ENCODE assay signal across 12 cellular contexts in the genomic region with DNA sequence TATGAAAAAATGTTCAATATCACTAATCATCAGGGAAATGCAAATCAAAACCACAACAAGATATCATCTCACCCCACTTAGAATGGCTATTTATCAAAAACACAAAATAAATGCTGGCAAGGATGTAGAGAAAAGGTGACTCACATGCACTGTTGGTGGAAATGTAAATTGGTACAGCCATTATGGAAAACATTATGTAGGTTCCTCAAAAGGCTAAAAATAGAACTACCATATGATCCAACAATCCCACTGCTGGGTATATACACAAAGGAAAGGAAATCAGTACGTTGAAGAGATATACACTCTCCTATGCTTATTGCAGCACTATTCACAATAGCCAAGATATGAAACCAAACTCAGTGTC. TPM values are rescaled to one million over a fixed set of nuclear protein-coding genes. Genes with fewer than 3 reads are reported as not detected.
A peak's percentile ranks its signal among the peaks of the same experiment; 100 is the strongest.
DNase-seq lines count a peak whose midpoint lies in the region; ATAC-seq and TF ChIP-seq lines count a peak whose summit lies in the region.
"Had no signal": no experiment of that assay in that cellular context is flagged by ENCODE, and none has a peak within 500 bp of the region (broad histone marks: within the 10 kb centered on the region; RNA-seq: fewer than 3 reads in every experiment).

No MANE protein-coding gene starts in this region.

- H4K91ac ChIP-seq in mesenchymal stem cell (ENCODE audit: low read length): no peak overlapping the region

- H3K9me2 ChIP-seq in MM.1S (replicated peaks; ENCODE audit: insufficient read depth, low read length): no peaks in the 10 kb centered on the region

- H3K79me2 ChIP-seq in DND-41 (ENCODE audit: insufficient read depth, low read length) (no peaks in the 10 kb centered on the region), MM.1S (ENCODE audit: low read length) (no peaks in the 10 kb centered on the region)

- no peak overlapping the region for H2BK12ac ChIP-seq in mesenchymal stem cell (ENCODE audit: low read length in 2 of 2)

- H2BK15ac ChIP-seq in mesenchymal stem cell (ENCODE audit: low read depth, poor library complexity, severe bottlenecking): no peak overlapping the region

- peaks cover 27% of the 10 kb centered on the region for H3K4me1 ChIP-seq in DND-41 (ENCODE audit: insufficient read depth, low read length)
- H3K4me1 ChIP-seq in mesenchymal stem cell (ENCODE audit: control insufficient read depth, insufficient read depth, low read depth, low read length): no peaks in the 10 kb centered on the region
- peaks cover 0 to 19% (median 2%) of the 10 kb centered on the region in 4 donors for H3K4me1 ChIP-seq in tibial nerve
- H3K4me1 ChIP-seq in MM.1S (ENCODE audit: low read length): no peaks in the 10 kb centered on the region

- no peaks in the 10 kb centered on the region for H3K79me1 ChIP-seq in mesenchymal stem cell (replicated peaks; ENCODE audit: low read length, poor library complexity, severe bottlenecking)

- WGBS in mesenchymal stem cell: no CpG with 5 or more reads among the region's 1 CpG
- 46 to 56% methylated on average over 1 of the region's 1 CpG for WGBS in tibial nerve, 2 donors

- no peak overlapping the region for H3K23ac ChIP-seq in mesenchymal stem cell (ENCODE audit: low read length in 2 of 2)

- H3K4me3 ChIP-seq in DND-41 (ENCODE audit: low read depth in 1 of 2, low read length in 2 of 2) (0 out of 4 replicates have a peak overlapping the region, but pooled peaks of 1 of the 2 experiments have one; percentile 6), choroid plexus epithelial cell (ENCODE audit: low read depth, low read length) (no peak overlapping the region), mesenchymal stem cell (ENCODE audit: insufficient read depth in 1 of 2, low read depth in 1 of 2, low read length in 2 of 2) (no peak overlapping the region), tibial nerve (no peak overlapping the region), MM.1S (ENCODE audit: low read length) (no peak overlapping the region)

- TF ChIP-seq CTCF in DND-41 (IDR thresholded peaks at IDR 0.05; ENCODE audit: borderline replicate concordance, extremely low read depth, low read length, poor library complexity, severe bottlenecking) (no peak), choroid plexus epithelial cell (conservative IDR thresholded peaks at IDR 0.05; ENCODE audit: low read depth, low read length) (no peak), tibial nerve (IDR thresholded peaks at IDR 0.05) (no peak), MM.1S (IDR thresholded peaks at IDR 0.05; ENCODE audit: low read length) (no peak)

- H3K36me3 ChIP-seq in DND-41 (ENCODE audit: insufficient read depth, low read length) (no peaks in the 10 kb centered on the region), mesenchymal stem cell (ENCODE audit: control insufficient read depth in 1 of 2, insufficient read depth in 2 of 2, low read depth in 1 of 2, low read length in 2 of 2) (no peaks in the 10 kb centered on the region), tibial nerve (no peaks in the 10 kb centered on the region), MM.1S (replicated peaks; ENCODE audit: insufficient read depth, low read length) (no peaks in the 10 kb centered on the region)

- H4K20me1 ChIP-seq in DND-41 (ENCODE audit: insufficient read depth, low read length) (no peaks in the 10 kb centered on the region), MM.1S (ENCODE audit: insufficient read depth, low read length) (no peaks in the 10 kb centered on the region)

- H3F3A ChIP-seq in MM.1S (ENCODE audit: insufficient read depth, low read length): no peaks in the 10 kb centered on the region

- no peak for TF ChIP-seq POLR2A in tibial nerve (IDR thresholded peaks at IDR 0.05)

- H3K4me2 ChIP-seq in DND-41 (ENCODE audit: insufficient read depth, low read length) (peak overlapping the region; percentile 41; the same call in 1 of the 2 replicates), mesenchymal stem cell (ENCODE audit: low read length, poor library complexity, severe bottlenecking) (no peak overlapping the region), MM.1S (ENCODE audit: low read depth, low read length) (no peak overlapping the region)

- H3K18ac ChIP-seq in mesenchymal stem cell (ENCODE audit: low read depth in 1 of 2, low read length in 2 of 2): peak overlapping the region in 1 of 2 experiments; percentile 71

- H3K27me3 ChIP-seq in DND-41 (ENCODE audit: insufficient read depth, low read length, poor library complexity) (no peaks in the 10 kb centered on the region), mesenchymal stem cell (ENCODE audit: control insufficient read depth in 1 of 2, insufficient read depth in 1 of 2, low read length in 2 of 2) (peaks cover 0 to 11% of the 10 kb centered on the region in 2 experiments), tibial nerve (no peaks in the 10 kb centered on the region), MM.1S (replicated peaks; ENCODE audit: insufficient read depth, low read length) (no peaks in the 10 kb centered on the region)

- ATAC-seq in DND-41 (ENCODE audit: insufficient read depth, low read depth): peak; percentile 46; the same call in 1 of the 3 replicates
- ATAC-seq: activated T-cell treated with anti-CD3 and anti-CD28 coated beads, Interleukin-2, amount 50 U/mL, for 72 hours had no signal

- H3K27ac ChIP-seq in DND-41 (ENCODE audit: low read length) (peak overlapping the region; percentile 50), mesenchymal stem cell (ENCODE audit: low read length, poor library complexity, severe bottlenecking) (peak overlapping the region; percentile 62), tibial nerve (no peak overlapping the region), MM.1S (ENCODE audit: low read length) (no peak overlapping the region)

- no peak overlapping the region for H2BK5ac ChIP-seq in mesenchymal stem cell (ENCODE audit: low read depth, low read length, poor library complexity, severe bottlenecking)

- TF ChIP-seq EP300 in tibial nerve (IDR thresholded peaks at IDR 0.05): no peak

- no peak overlapping the region for H3K4ac ChIP-seq in mesenchymal stem cell (ENCODE audit: low read depth in 1 of 2, low read length in 2 of 2)

- DNase-seq in DND-41 (no peak), NCI-H226 (peak; percentile 41), choroid plexus epithelial cell (ENCODE audit: low read depth) (peak; percentile 36), mesenchymal stem cell (peak; percentile 83), tibial nerve (ENCODE audit: low spot score in 2 of 2) (no peak), NOMO-1 (lab: John Stamatoyannopoulos, UW; ENCODE audit: unreplicated experiment in 2 of 2) (no peak), anterior cingulate cortex (lab: John Stamatoyannopoulos, UW) (no peak), MM.1S (no peak)
- DNase-seq: activated T-cell treated with anti-CD3 and anti-CD28 coated beads, Interleukin-2, amount 50 U/mL, for 72 hours; central memory CD4-positive, alpha-beta T cell; NCI-H774; nephron progenitor cell had no signal

- H2BK120ac ChIP-seq in mesenchymal stem cell (ENCODE audit: low read depth, low read length): no peak overlapping the region

- H3K14ac ChIP-seq in mesenchymal stem cell (ENCODE audit: low read length in 2 of 2): no peak overlapping the region

- no peaks in the 10 kb centered on the region for H3K9me3 ChIP-seq in DND-41 (ENCODE audit: insufficient read depth, low read length, severe bottlenecking)
- H3K9me3 ChIP-seq in mesenchymal stem cell (ENCODE audit: control insufficient read depth, low read length): no peaks in the 10 kb centered on the region
- H3K9me3 ChIP-seq in tibial nerve: peaks cover 0 to 3% (median 0%) of the 10 kb centered on the region in 4 donors
- H3K9me3 ChIP-seq in MM.1S (replicated peaks; ENCODE audit: insufficient read depth, low read length): no peaks in the 10 kb centered on the region

- H3K9ac ChIP-seq in DND-41 (ENCODE audit: low read depth, low read length): no peak overlapping the region
- no peak overlapping the region for H3K9ac ChIP-seq in mesenchymal stem cell (ENCODE audit: low read length)
- no peak overlapping the region for H3K9ac ChIP-seq in MM.1S (ENCODE audit: low read length)

- H2AK5ac ChIP-seq in mesenchymal stem cell (ENCODE audit: low read length, severe bottlenecking): no peak overlapping the region

- H4K8ac ChIP-seq in mesenchymal stem cell (ENCODE audit: low read length): no peak overlapping the region

- no peak overlapping the region; the same call in 1 of the 2 replicates for H2AFZ ChIP-seq in DND-41 (ENCODE audit: low read depth, low read length)
- no peak overlapping the region for H2AFZ ChIP-seq in mesenchymal stem cell (ENCODE audit: low read depth, low read length)
- H2AFZ ChIP-seq in MM.1S (ENCODE audit: low read length): no peak overlapping the region

RNA-seq across cellular contexts. Expression of gene CDK1, which starts 50.2 kb away (rescaled TPM):
- 12.3 TPM for polyA plus RNA-seq in mesenchymal stem cell (2013, experiment 1 of 2)
- 13.6 TPM for polyA plus RNA-seq in mesenchymal stem cell (2013, experiment 2 of 2)
- total RNA-seq in tibial nerve: 1 to 10 TPM in 3 of 4 donors, under 1 TPM in 1; 0.66 to 3.5 (median 3.0) TPM

Comparison
In these comparisons a context has a peak if more than half of its experiments do, and no peak if none do; other contexts are left out.
1. DNase-seq: peak in NCI-H226 (single experiment), choroid plexus epithelial cell (single experiment) and mesenchymal stem cell (single experiment); none in DND-41 (single experiment), tibial nerve (0 of 2), NOMO-1 (0 of 2), anterior cingulate cortex (0 of 58) and MM.1S (single experiment).
2. H3K27ac ChIP-seq: peak in DND-41 (single experiment) and mesenchymal stem cell (single experiment); none in tibial nerve (0 of 4) and MM.1S (single experiment).